In genomic region chr1:108512239-108513071, GRCh38 we compare ENCODE assay signal across 8 cellular contexts. TPM values are rescaled to one million over a fixed set of nuclear protein-coding genes. Genes with fewer than 3 reads are reported as not detected.
A peak's percentile ranks its signal among the peaks of the same experiment; 100 is the strongest.
DNase-seq lines count a peak whose midpoint lies in the region; ATAC-seq and TF ChIP-seq lines count a peak whose summit lies in the region.

No MANE protein-coding gene starts in this region.

- H3K27me3 Mint-ChIP-seq in HFFc6 (ENCODE audit: insufficient read depth), result no peaks in the 10 kb centered on the region; the same call in none of the 2 replicates
- peaks cover 11% of the 10 kb centered on the region for H3K27me3 Mint-ChIP-seq in activated CD4-positive, alpha-beta memory T cell treated with anti-CD3 and anti-CD28 coated beads for 36 hours

- H3K36me3 Mint-ChIP-seq in HFFc6 (ENCODE audit: low read depth), result no peaks in the 10 kb centered on the region
- no peaks in the 10 kb centered on the region for H3K36me3 Mint-ChIP-seq in activated CD4-positive, alpha-beta memory T cell treated with anti-CD3 and anti-CD28 coated beads for 36 hours

- no peak overlapping the region for H3K4me3 Mint-ChIP-seq in HFFc6
- no peak overlapping the region for H3K4me3 Mint-ChIP-seq in activated CD4-positive, alpha-beta memory T cell treated with anti-CD3 and anti-CD28 coated beads for 36 hours

- TF ChIP-seq CTCF in HFFc6 (IDR thresholded peaks at IDR 0.05), result peak; percentile 89

- no peak overlapping the region for H3K27ac Mint-ChIP-seq in HFFc6
- no peak overlapping the region for H3K27ac Mint-ChIP-seq in activated CD4-positive, alpha-beta memory T cell treated with anti-CD3 and anti-CD28 coated beads for 36 hours

- ATAC-seq in HG03159 (IDR thresholded peaks at IDR 0.05; ENCODE audit: unreplicated experiment), result no peak

- no peaks in the 10 kb centered on the region for H3K9me3 Mint-ChIP-seq in HFFc6
- H3K9me3 Mint-ChIP-seq in activated CD4-positive, alpha-beta memory T cell treated with anti-CD3 and anti-CD28 coated beads for 36 hours, result no peaks in the 10 kb centered on the region

- CTCF ChIA-PET in activated CD4-positive, alpha-beta memory T cell treated with anti-CD3 and anti-CD28 coated beads for 36 hours (lab: Charles Lee), result interaction anchor here (0.6 to 9.3 kb wide), 19 partner anchors 10 to 316 kb away, joined by 3 to 172 read pairs (median 5); partner anchors contain the start of genes EEIG2 and PRPF38B

- POLR2A ChIA-PET in activated CD4-positive, alpha-beta memory T cell treated with anti-CD3 and anti-CD28 coated beads for 36 hours (lab: Charles Lee), result interaction anchor here (1.1 kb wide), 1 partner anchor 48 kb away, joined by 3 read pairs; the partner anchor contains the start of gene EEIG2

- H3K4me1 Mint-ChIP-seq in HFFc6 (ENCODE audit: low read depth), result no peaks in the 10 kb centered on the region
- H3K4me1 Mint-ChIP-seq in activated CD4-positive, alpha-beta memory T cell treated with anti-CD3 and anti-CD28 coated beads for 36 hours (ENCODE audit: low read depth), result no peaks in the 10 kb centered on the region

- intact Hi-C loops in activated CD4-positive, alpha-beta memory T cell treated with anti-CD3 and anti-CD28 coated beads for 36 hours (cut with micrococcal nuclease), result loop anchor here (1.0 to 10.0 kb wide), 4 partner anchors 49 to 382 kb away; no protein-coding TSS in a partner anchor

- DNase-seq in COLO829 (ENCODE audit: low spot score) (peak; percentile 6), HFFc6 (peak; percentile 11), NCI-H82 treated with DMSO at 0.1 percent for 48 hours (lab: John Stamatoyannopoulos, UW; ENCODE audit: unreplicated experiment) (peak; percentile 14), dedifferentiated amniotic fluid mesenchymal stem cell (ENCODE audit: extremely low spot score) (peak; percentile 37), midbrain (lab: John Stamatoyannopoulos, UW) (peak; percentile 68), T1000 (lab: John Stamatoyannopoulos, UW) (no peak)
- DNase-seq in activated CD4-positive, alpha-beta memory T cell treated with anti-CD3 and anti-CD28 coated beads for 36 hours, result no peak

RNA-seq across cellular contexts. Expression of gene EEIG2, which starts 47.4 kb away (rescaled TPM):
- total RNA-seq in HFFc6 (2021; fragmentation: NEBNext Ultra II Directional; extraction: Animal tissue kit (Norgen Biotek cat#: 25700)), result 1 to 10 TPM; 3.3 to 5.2 (median 4.5) TPM
- 1 to 10 TPM; 8.4 to 8.7 TPM for total RNA-seq in activated CD4-positive, alpha-beta memory T cell treated with anti-CD3 and anti-CD28 coated beads for 36 hours

Comparison
In these comparisons a context has a peak if more than half of its experiments do, and no peak if none do; other contexts are left out.
1. DNase-seq: peak in COLO829 (single experiment), HFFc6 (single experiment), NCI-H82 treated with DMSO at 0.1 percent for 48 hours (single experiment), dedifferentiated amniotic fluid mesenchymal stem cell (single experiment) and midbrain (single experiment); none in T1000 (single experiment) and activated CD4-positive, alpha-beta memory T cell treated with anti-CD3 and anti-CD28 coated beads for 36 hours (single experiment).